1 cellular context compared by ENCODE assay signal in genomic region chr11:115377882-115378296, GRCh38.
TF ChIP-seq lines count a peak whose summit lies in the region.

No MANE protein-coding gene starts in this region.

TF ChIP-seq in HepG2, 621 proteins besides CTCF, POLR2A, EP300 and RAD21 (continued from another document and continues in another):
- TF ChIP-seq CSRNP1 (CRISPR knock-in tag; IDR thresholded peaks at IDR 0.05) (no peak), ZBTB1 (CRISPR knock-in tag; IDR thresholded peaks at IDR 0.05; ENCODE audit: borderline replicate concordance) (no peak), ZNF558 (CRISPR knock-in tag; IDR thresholded peaks at IDR 0.05; ENCODE audit: borderline replicate concordance) (no peak), ZBTB37 (CRISPR knock-in tag; IDR thresholded peaks at IDR 0.05) (no peak), ZNF468 (CRISPR knock-in tag; IDR thresholded peaks at IDR 0.05) (no peak), HCFC1 (IDR thresholded peaks at IDR 0.05; ENCODE audit: low read depth, low read length) (no peak), HMGA1 (CRISPR knock-in tag; conservative IDR thresholded peaks at IDR 0.05) (no peak), SMAD9 (CRISPR knock-in tag; IDR thresholded peaks at IDR 0.05) (no peak), ZNF501 (CRISPR knock-in tag; IDR thresholded peaks at IDR 0.05) (no peak), ZNF160 (CRISPR knock-in tag; IDR thresholded peaks at IDR 0.05) (no peak), RCOR2 (CRISPR knock-in tag; IDR thresholded peaks at IDR 0.05) (no peak; the same call in 1 of the 2 replicates), ZNF761 (CRISPR knock-in tag; conservative IDR thresholded peaks at IDR 0.05) (no peak), PLSCR1 (CRISPR knock-in tag; IDR thresholded peaks at IDR 0.05; ENCODE audit: borderline replicate concordance) (no peak), ATF6 (CRISPR knock-in tag; conservative IDR thresholded peaks at IDR 0.05) (no peak), ATF5 (CRISPR knock-in tag; IDR thresholded peaks at IDR 0.05; ENCODE audit: low read depth) (no peak), ZNF792 (CRISPR knock-in tag; IDR thresholded peaks at IDR 0.05) (no peak; the same call in 1 of the 2 replicates), CHD2 (IDR thresholded peaks at IDR 0.05; ENCODE audit: low read depth, low read length) (no peak), MEF2D (CRISPR knock-in tag; IDR thresholded peaks at IDR 0.05) (peak; percentile 42; the same call in 1 of the 2 replicates), ZBTB42 (CRISPR knock-in tag; IDR thresholded peaks at IDR 0.05) (no peak), WIZ (CRISPR knock-in tag; IDR thresholded peaks at IDR 0.05) (peak; percentile 62; the same call in 1 of the 2 replicates), ZBTB4 (CRISPR knock-in tag; IDR thresholded peaks at IDR 0.05; ENCODE audit: borderline replicate concordance) (no peak), STAG1 (CRISPR knock-in tag; IDR thresholded peaks at IDR 0.05) (no peak), ZNF354B (CRISPR knock-in tag; IDR thresholded peaks at IDR 0.05) (no peak), ZSCAN5A (CRISPR knock-in tag; IDR thresholded peaks at IDR 0.05; ENCODE audit: borderline replicate concordance) (no peak; the same call in 1 of the 2 replicates), SALL1 (CRISPR knock-in tag; IDR thresholded peaks at IDR 0.05) (peak; percentile 77; the same call in 1 of the 2 replicates), ATF2 (CRISPR knock-in tag; IDR thresholded peaks at IDR 0.05) (0 out of 2 replicates have a peak, but pooled peaks have one; percentile 29), ZNF207 (IDR thresholded peaks at IDR 0.05; ENCODE audit: borderline replicate concordance) (no peak), NFKB2 (CRISPR knock-in tag; IDR thresholded peaks at IDR 0.05; ENCODE audit: borderline replicate concordance) (no peak), ELF4 (CRISPR knock-in tag; IDR thresholded peaks at IDR 0.05; ENCODE audit: borderline replicate concordance) (no peak), HOMEZ (CRISPR knock-in tag; IDR thresholded peaks at IDR 0.05; ENCODE audit: low read depth) (peak; percentile 62; the same call in 1 of the 2 replicates), CREB1 (IDR thresholded peaks at IDR 0.05) (no peak), CREB1 (CRISPR knock-in tag; IDR thresholded peaks at IDR 0.05) (peak; percentile 68), TAF15 (IDR thresholded peaks at IDR 0.05; ENCODE audit: low read depth, low read length, poor library complexity, severe bottlenecking) (no peak), BRF2 (CRISPR knock-in tag; IDR thresholded peaks at IDR 0.05) (no peak), ZBTB7B (CRISPR knock-in tag; IDR thresholded peaks at IDR 0.05) (no peak), ZNF512B (CRISPR knock-in tag; IDR thresholded peaks at IDR 0.05; ENCODE audit: borderline replicate concordance) (no peak), PPARG (CRISPR knock-in tag; conservative IDR thresholded peaks at IDR 0.05) (peak; percentile 32; the same call in 1 of the 2 replicates), ATAD3A (CRISPR knock-in tag; IDR thresholded peaks at IDR 0.05) (no peak)
